Comparison of ENCODE assay signal across 20 cellular contexts in genomic region chr2:209091026-209091425, GRCh38.
DNase-seq lines count a peak whose midpoint lies in the region; ATAC-seq, FAIRE-seq and TF ChIP-seq lines count a peak whose summit lies in the region.
"Had no signal": no experiment of that assay in that cellular context is flagged by ENCODE, and none has a peak within 500 bp of the region (broad histone marks: within the 10 kb centered on the region; RNA-seq: fewer than 3 reads in every experiment).

No MANE protein-coding gene starts in this region.

- H3K27me3 ChIP-seq in bronchial epithelial cell (ENCODE audit: control insufficient read depth, insufficient read depth, low read length): no peaks in the 10 kb centered on the region
- H3K27me3 ChIP-seq in heart left ventricle: no peaks in the 10 kb centered on the region

- intact Hi-C loops in heart left ventricle (cut with DNase I): no loop called here

- no peak for TF ChIP-seq POLR2A in heart left ventricle (IDR thresholded peaks at IDR 0.05)

- no peaks in the 10 kb centered on the region for H3K4me1 ChIP-seq in heart left ventricle
- H3K4me1 ChIP-seq: A549 had no signal

- H3K36me3 ChIP-seq in bronchial epithelial cell (ENCODE audit: control insufficient read depth, insufficient read depth, low read length): no peaks in the 10 kb centered on the region
- no peaks in the 10 kb centered on the region for H3K36me3 ChIP-seq in heart left ventricle

- no peaks in the 10 kb centered on the region for H3K9me3 ChIP-seq in heart left ventricle
- H3K9me3 ChIP-seq: A549 had no signal

- no peak overlapping the region for H3K27ac ChIP-seq in heart left ventricle
- H3K27ac ChIP-seq: A549 had no signal

- FAIRE-seq in bronchial epithelial cell (lab: Jason Lieb, UNC): no peak
- FAIRE-seq: A549, GM19239, H54 had no signal

- 77 to 88% (median 86%) methylated on average over 1 of the region's 1 CpG for WGBS in heart left ventricle, 4 donors

- ATAC-seq in heart left ventricle: no peak
- ATAC-seq: A549 had no signal

- DNase-seq in A172 (ENCODE audit: low spot score): peak; percentile 62
- DNase-seq in HT1080 (ENCODE audit: low read depth): peak; percentile 61
- peak; percentile 47 for DNase-seq in bronchial epithelial cell (ENCODE audit: low read depth)
- peak; percentile 96 for DNase-seq in kidney tubule cell (ENCODE audit: low spot score)
- DNase-seq in heart left ventricle: no peak
- DNase-seq in ecto neural progenitor cell (ENCODE audit: low spot score): no peak
- DNase-seq in germinal center (ENCODE audit: low spot score): no peak
- DNase-seq: C1 segment of cervical spinal cord; DMS153; Karpas-422; MM.1S; NCI-H1092 treated with DMSO at 0.1 percent for 48 hours; NCI-H1694 treated with DMSO at 0.1 percent for 48 hours; NCI-H2107; NCI-H69; NK-92 treated with Interleukin-12 subunit alpha and Interleukin-12 subunit beta, amount 100 ng/mL, for 24 hours; OCI-M1 had no signal

- no peak overlapping the region for H3K4me3 ChIP-seq in bronchial epithelial cell (ENCODE audit: low read depth, low read length)
- no peak overlapping the region for H3K4me3 ChIP-seq in heart left ventricle
- H3K4me3 ChIP-seq: A549 had no signal

- no peak for TF ChIP-seq CTCF in bronchial epithelial cell (IDR thresholded peaks at IDR 0.05; ENCODE audit: insufficient read depth, low read length, severe bottlenecking)
- no peak for TF ChIP-seq CTCF in heart left ventricle (IDR thresholded peaks at IDR 0.05)

Comparison
In these comparisons a context has a peak if more than half of its experiments do, and no peak if none do; other contexts are left out.
1. DNase-seq: peak in A172 (single experiment), HT1080 (single experiment), bronchial epithelial cell (single experiment) and kidney tubule cell (single experiment); none in heart left ventricle (0 of 5), ecto neural progenitor cell (single experiment) and germinal center (single experiment).